ENCODE assay signal across 8 cellular contexts in genomic region chr15:68818088-68818670, GRCh38. TPM values are rescaled to one million over a fixed set of nuclear protein-coding genes. Genes with fewer than 3 reads are reported as not detected.
DNase-seq lines count a peak whose midpoint lies in the region; TF ChIP-seq lines count a peak whose summit lies in the region.

No MANE protein-coding gene starts in this region.

- H3K27me3 Mint-ChIP-seq in activated naive CD4-positive, alpha-beta T cell treated with anti-CD3 and anti-CD28 coated beads, Interleukin-2, amount 50 U/mL, for 24 hours, result no peaks in the 10 kb centered on the region
- H3K27me3 Mint-ChIP-seq in osteocyte (ENCODE audit: unreplicated experiment), result no peaks in the 10 kb centered on the region

- H3K9me3 ChIP-seq in transverse colon, result no peaks in the 10 kb centered on the region

- H3K27me3 ChIP-seq in transverse colon, result no peaks in the 10 kb centered on the region

- H3K4me1 ChIP-seq in transverse colon, result peaks cover 15 to 42% (median 29%) of the 10 kb centered on the region in 4 donors

- intact Hi-C loops in transverse colon (cut with DNase I; ENCODE audit: low total_unique reads), result no loop called here

- H3K27ac ChIP-seq in transverse colon, result peak overlapping the region; percentile 97 to 100 (median 99)

- H3K27ac Mint-ChIP-seq in activated naive CD4-positive, alpha-beta T cell treated with anti-CD3 and anti-CD28 coated beads, Interleukin-2, amount 50 U/mL, for 24 hours, result peak overlapping the region; percentile 79
- H3K27ac Mint-ChIP-seq in osteocyte (ENCODE audit: unreplicated experiment), result peak overlapping the region; percentile 59

- TF ChIP-seq EP300 in Ishikawa (IDR thresholded peaks at IDR 0.05; ENCODE audit: borderline replicate concordance) (0 out of 2 replicates have a peak, but pooled peaks have one; percentile 10), transverse colon (IDR thresholded peaks at IDR 0.05; ENCODE audit: low read depth) (no peak)

- peaks cover 4% of the 10 kb centered on the region for H3K36me3 Mint-ChIP-seq in activated naive CD4-positive, alpha-beta T cell treated with anti-CD3 and anti-CD28 coated beads, Interleukin-2, amount 50 U/mL, for 24 hours
- no peaks in the 10 kb centered on the region for H3K36me3 Mint-ChIP-seq in osteocyte (ENCODE audit: unreplicated experiment)

- peak overlapping the region; percentile 99 for H3K4me3 Mint-ChIP-seq in activated naive CD4-positive, alpha-beta T cell treated with anti-CD3 and anti-CD28 coated beads, Interleukin-2, amount 50 U/mL, for 24 hours
- peak overlapping the region; percentile 100 for H3K4me3 Mint-ChIP-seq in osteocyte (ENCODE audit: unreplicated experiment)

- TF ChIP-seq RAD21 in Ishikawa (IDR thresholded peaks at IDR 0.05; ENCODE audit: low read depth), result no peak

- TF ChIP-seq CTCF in osteocyte (IDR thresholded peaks at IDR 0.05) (no peak), transverse colon (IDR thresholded peaks at IDR 0.05) (no peak)

- in situ Hi-C loops in SK-MEL-5 (cut with HindIII; ENCODE audit: low pct_unique_long_range_greater_than_20kb, low sequenced_read_pairs) (no loop called here), transverse colon (cut with MboI; ENCODE audit: low pct_ligation_motif_present in 1 of 4, low pct_unique_long_range_greater_than_20kb in 1 of 4, low sequenced_read_pairs in 3 of 4) (no loop called here)

- peak overlapping the region; percentile 80 to 98 (median 82) for H3K4me3 ChIP-seq in transverse colon

- H3K4me1 Mint-ChIP-seq in activated naive CD4-positive, alpha-beta T cell treated with anti-CD3 and anti-CD28 coated beads, Interleukin-2, amount 50 U/mL, for 24 hours, result peaks cover 52% of the 10 kb centered on the region
- peaks cover 50% of the 10 kb centered on the region for H3K4me1 Mint-ChIP-seq in osteocyte (ENCODE audit: unreplicated experiment)

- TF ChIP-seq POLR2A in transverse colon (IDR thresholded peaks at IDR 0.05), result no peak

- H3K36me3 ChIP-seq in transverse colon, result no peaks in the 10 kb centered on the region

- 0 to 1% methylated on average over 8 to 43 of the region's 59 CpGs for WGBS in transverse colon (ENCODE audit: low coverage in 1 of 2), 2 donors

- no peaks in the 10 kb centered on the region for H3K9me3 Mint-ChIP-seq in activated naive CD4-positive, alpha-beta T cell treated with anti-CD3 and anti-CD28 coated beads, Interleukin-2, amount 50 U/mL, for 24 hours
- no peaks in the 10 kb centered on the region for H3K9me3 Mint-ChIP-seq in osteocyte (ENCODE audit: unreplicated experiment)

- DNase-seq in EH (ENCODE audit: low read depth) (peak; percentile 81), SK-MEL-5 (ENCODE audit: low read depth, low spot score) (peak; percentile 48), glomerular visceral epithelial cell (ENCODE audit: extremely low spot score) (peak; percentile 80), osteocyte (ENCODE audit: extremely low spot score, unreplicated experiment) (peak; percentile 89), transverse colon (peak; percentile 69), NCI-H2029 treated with DMSO at 0.1 percent for 48 hours (lab: John Stamatoyannopoulos, UW) (no peak)

TF ChIP-seq in Ishikawa, 13 proteins besides CTCF, POLR2A, EP300 and RAD21:
- TF ChIP-seq CEBPB (IDR thresholded peaks at IDR 0.05) (no peak), REST (IDR thresholded peaks at IDR 0.05; ENCODE audit: low read depth) (no peak), YY1 (IDR thresholded peaks at IDR 0.05; ENCODE audit: low read depth) (peak; percentile 84), EGR1 (IDR thresholded peaks at IDR 0.05) (peak; percentile 84), MAX (IDR thresholded peaks at IDR 0.05) (no peak), TAF1 (IDR thresholded peaks at IDR 0.05; ENCODE audit: low read depth) (peak; percentile 79), ZBTB7A (IDR thresholded peaks at IDR 0.05; ENCODE audit: low read depth) (no peak), TEAD4 (IDR thresholded peaks at IDR 0.05) (peak; percentile 43; the same call in 1 of the 2 replicates), TCF12 (IDR thresholded peaks at IDR 0.05; ENCODE audit: low read depth) (no peak; the same call in 1 of the 2 replicates), NFIC (IDR thresholded peaks at IDR 0.05) (no peak), FOXM1 (IDR thresholded peaks at IDR 0.05; ENCODE audit: borderline replicate concordance, low read depth) (no peak)
- TF ChIP-seq, protein P1, sequence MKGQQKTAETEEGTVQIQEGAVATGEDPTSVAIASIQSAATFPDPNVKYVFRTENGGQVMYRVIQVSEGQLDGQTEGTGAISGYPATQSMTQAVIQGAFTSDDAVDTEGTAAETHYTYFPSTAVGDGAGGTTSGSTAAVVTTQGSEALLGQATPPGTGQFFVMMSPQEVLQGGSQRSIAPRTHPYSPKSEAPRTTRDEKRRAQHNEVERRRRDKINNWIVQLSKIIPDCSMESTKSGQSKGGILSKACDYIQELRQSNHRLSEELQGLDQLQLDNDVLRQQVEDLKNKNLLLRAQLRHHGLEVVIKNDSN (IDR thresholded peaks at IDR 0.05), result no peak

RNA-seq across cellular contexts. Expression of gene ANP32A, which starts 2.5 kb away (rescaled TPM):
- 60.4 and 76.0 TPM in 2 replicates for total RNA-seq in SK-MEL-5 (2014; rRNA removed; shearing (Covaris generic))
- 116 and 120 TPM in 2 replicates for polyA plus RNA-seq in SK-MEL-5 (2015; cell fraction: cytosol; rRNA removed)
- polyA plus RNA-seq in SK-MEL-5 (2015; cell fraction: nucleus; rRNA removed), result 36.4 and 37.1 TPM in 2 replicates
- total RNA-seq in osteocyte (155 and 159 TPM in 2 replicates), transverse colon (10 to 100 TPM; 23.9 to 92.7 (median 69.4) TPM)
